Comparison of ENCODE assay signal across 8 cellular contexts in the genomic region with DNA sequence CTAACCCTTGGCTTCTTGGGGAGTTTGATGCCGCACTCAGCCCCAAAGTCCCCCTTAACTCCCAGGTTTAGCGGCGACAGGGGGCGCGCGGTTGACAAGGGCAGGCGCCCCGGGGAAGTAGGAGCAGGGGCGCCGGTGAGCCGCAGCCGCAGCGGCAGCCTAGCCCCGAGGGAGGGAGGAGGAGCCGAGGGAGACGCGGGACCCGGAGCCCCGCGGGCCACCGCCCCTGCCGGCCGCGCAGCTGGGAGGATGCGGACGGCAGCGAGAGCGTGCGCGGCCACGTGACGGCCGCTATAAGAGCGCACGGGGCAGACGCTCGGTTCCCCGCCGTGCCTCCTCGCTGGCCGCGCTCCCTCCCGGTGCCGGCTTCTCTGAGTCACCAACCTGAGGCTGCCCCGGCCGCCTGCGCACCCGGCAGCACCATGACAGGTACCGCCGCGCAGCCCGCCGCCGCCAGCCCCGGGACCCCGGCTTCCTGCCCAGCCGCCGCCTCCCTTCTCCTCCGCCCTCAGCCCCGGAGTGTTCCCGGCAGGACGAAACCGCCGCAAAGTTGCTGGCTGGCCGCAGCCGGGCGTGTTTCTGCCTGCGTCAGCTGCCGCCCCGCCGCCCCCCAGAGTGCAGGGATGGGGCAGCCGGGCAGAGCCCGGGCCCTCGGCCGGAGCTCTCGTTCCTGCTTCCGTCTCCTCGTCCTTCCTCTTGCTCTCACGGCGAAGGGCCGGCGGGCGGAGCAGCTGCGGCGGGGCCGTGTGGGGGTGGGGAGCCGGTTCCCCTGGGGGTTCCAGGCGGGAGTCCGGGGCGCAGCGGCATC. TPM values are rescaled to one million over a fixed set of nuclear protein-coding genes. Genes with fewer than 3 reads are reported as not detected.
DNase-seq lines count a peak whose midpoint lies in the region; ATAC-seq, FAIRE-seq and TF ChIP-seq lines count a peak whose summit lies in the region.

Gene GYG1 (plus strand): TSS at position 322 of the 808 bp plus-strand sequence. CDS start 101 bp downstream, at position 423.

- no peaks in the 10 kb centered on the region for H3K9me3 Mint-ChIP-seq in astrocyte (ENCODE audit: unreplicated experiment)

- peaks cover 4% of the 10 kb centered on the region for H3K36me3 Mint-ChIP-seq in astrocyte (ENCODE audit: low read depth, unreplicated experiment)

- peaks cover 5% of the 10 kb centered on the region for H3K36me3 ChIP-seq in astrocyte (ENCODE audit: insufficient read depth, low read length)
- no peaks in the 10 kb centered on the region for H3K36me3 ChIP-seq in hepatocyte (replicated peaks; ENCODE audit: insufficient read depth, low read depth)

- peaks cover 18% of the 10 kb centered on the region for H3K4me1 Mint-ChIP-seq in astrocyte (ENCODE audit: low read depth, unreplicated experiment)

- H3K9ac ChIP-seq in astrocyte (ENCODE audit: low read length): peak within 1 kb of the TSS; percentile 87

- WGBS in hepatocyte (ENCODE audit: low lambda C conversion rate, missing lambda C conversion rate): 2% methylated on average over 33 of the region's 91 CpGs

- H3K79me2 ChIP-seq in astrocyte (ENCODE audit: insufficient read depth, low read length) (peaks cover 20% of the 10 kb centered on the region), hepatocyte (peaks cover 28% of the 10 kb centered on the region)

- H3K27me3 ChIP-seq in astrocyte (ENCODE audit: insufficient read depth, low read length): no peaks in the 10 kb centered on the region
- no peaks in the 10 kb centered on the region for H3K27me3 ChIP-seq in hepatocyte

- H4K20me1 ChIP-seq in astrocyte (ENCODE audit: insufficient read depth, low read length): peaks cover 6% of the 10 kb centered on the region
- no peaks in the 10 kb centered on the region for H4K20me1 ChIP-seq in hepatocyte (ENCODE audit: insufficient read depth, poor library complexity, severe bottlenecking)

- TF ChIP-seq CTCF in GM12874 (IDR thresholded peaks at IDR 0.05; ENCODE audit: insufficient read depth, low read depth, low read length) (peak; percentile 31; the same call in 1 of the 2 replicates), astrocyte (IDR thresholded peaks at IDR 0.05; ENCODE audit: insufficient read depth, low read depth, low read length) (peak; percentile 16), hepatocyte (IDR thresholded peaks at IDR 0.05; ENCODE audit: poor library complexity) (peak; percentile 28)

- no peaks in the 10 kb centered on the region for H3K9me2 ChIP-seq in hepatocyte (replicated peaks; ENCODE audit: insufficient read depth)

- H3K4me3 Mint-ChIP-seq in astrocyte (ENCODE audit: unreplicated experiment): peak within 1 kb of the TSS; percentile 81

- H3K4me3 ChIP-seq in astrocyte (ENCODE audit: insufficient read depth, low read depth, low read length) (peak within 1 kb of the TSS; percentile 66), hepatocyte (peak within 1 kb of the TSS; percentile 91)

- H3K27me3 Mint-ChIP-seq in astrocyte (ENCODE audit: low read depth, unreplicated experiment): no peaks in the 10 kb centered on the region

- H3K27ac ChIP-seq in astrocyte (ENCODE audit: low read depth, low read length) (peak within 1 kb of the TSS; percentile 83), hepatocyte (peak within 1 kb of the TSS; percentile 96)

- DNase-seq in NCI-H1092 (lab: John Stamatoyannopoulos, UW) (peak; percentile 55), T-helper 22 cell (ENCODE audit: low read depth) (peak; percentile 75), astrocyte (ENCODE audit: low read depth) (peak; percentile 68), hepatocyte (ENCODE audit: low spot score) (peak; percentile 90), retina (peak; percentile 93), NCI-H128 (lab: John Stamatoyannopoulos, UW; ENCODE audit: unreplicated experiment) (no peak)

- H3K4me1 ChIP-seq in astrocyte (ENCODE audit: insufficient read depth, low read length) (no peaks in the 10 kb centered on the region), hepatocyte (ENCODE audit: insufficient read depth) (peaks cover 8% of the 10 kb centered on the region)

- H3K9me3 ChIP-seq in astrocyte (ENCODE audit: insufficient read depth, low read depth, low read length) (no peaks in the 10 kb centered on the region), hepatocyte (ENCODE audit: low read depth) (no peaks in the 10 kb centered on the region)

- H2AFZ ChIP-seq in astrocyte (ENCODE audit: low read depth, low read length) (peak within 1 kb of the TSS; percentile 76), hepatocyte (peak within 1 kb of the TSS; percentile 100)

- FAIRE-seq in astrocyte (lab: Jason Lieb, UNC): no peak

- ATAC-seq in HG02588 (IDR thresholded peaks at IDR 0.05; ENCODE audit: unreplicated experiment): peak; percentile 90

- peak within 1 kb of the TSS; percentile 88 for H3K4me2 ChIP-seq in astrocyte (ENCODE audit: low read length)
- H3K4me2 ChIP-seq in hepatocyte: peak within 1 kb of the TSS; percentile 87

- peak within 1 kb of the TSS; percentile 11 for H3K27ac Mint-ChIP-seq in astrocyte (ENCODE audit: unreplicated experiment)

RNA-seq across cellular contexts. Expression of gene GYG1, which starts in this region (rescaled TPM):
- 38.1 and 41.9 TPM in 2 replicates for total RNA-seq in astrocyte
- total RNA-seq in hepatocyte: 50.3 and 51.8 TPM in 2 replicates
- 26.2 and 27.5 TPM in 2 replicates for polyA plus RNA-seq in hepatocyte
